In genomic region chr3:95302044-95302443, GRCh38 we compare ENCODE assay signal across 14 cellular contexts.
DNase-seq lines count a peak whose midpoint lies in the region; ATAC-seq and TF ChIP-seq lines count a peak whose summit lies in the region.
"Had no signal": no experiment of that assay in that cellular context is flagged by ENCODE, and none has a peak within 500 bp of the region (broad histone marks: within the 10 kb centered on the region; RNA-seq: fewer than 3 reads in every experiment).

No MANE protein-coding gene starts in this region.

- TF ChIP-seq POLR2A in upper lobe of left lung (IDR thresholded peaks at IDR 0.05): no peak

- no peak overlapping the region for H3K9ac ChIP-seq in adipocyte (ENCODE audit: low read length)

- ATAC-seq in upper lobe of left lung (ENCODE audit: low FRiP score in 2 of 2) (no peak), left colon (no peak)

- TF ChIP-seq CTCF in fibroblast of villous mesenchyme (IDR thresholded peaks at IDR 0.05; ENCODE audit: insufficient read depth, low read depth, low read length): no peak
- no peak for TF ChIP-seq CTCF in progenitor cell of endocrine pancreas (IDR thresholded peaks at IDR 0.05; ENCODE audit: unreplicated experiment)
- TF ChIP-seq CTCF in upper lobe of left lung (IDR thresholded peaks at IDR 0.05): no peak

- H3K4me1 Mint-ChIP-seq in progenitor cell of endocrine pancreas (ENCODE audit: low read depth): peaks cover 15% of the 10 kb centered on the region
- no peaks in the 10 kb centered on the region for H3K4me1 Mint-ChIP-seq in activated T-cell treated with anti-CD3 and anti-CD28 coated beads, Interleukin-2, amount 50 U/mL, for 24 hours (ENCODE audit: low read depth)
- H3K4me1 Mint-ChIP-seq: naive B cell had no signal

- H3K4me3 ChIP-seq in adipocyte (ENCODE audit: low read length) (no peak overlapping the region), fibroblast of villous mesenchyme (ENCODE audit: low read depth, low read length) (no peak overlapping the region), upper lobe of left lung (no peak overlapping the region)
- H3K4me3 ChIP-seq: esophagus muscularis mucosa had no signal

- no peaks in the 10 kb centered on the region for H3K27me3 Mint-ChIP-seq in progenitor cell of endocrine pancreas
- no peaks in the 10 kb centered on the region for H3K27me3 Mint-ChIP-seq in activated T-cell treated with anti-CD3 and anti-CD28 coated beads, Interleukin-2, amount 50 U/mL, for 24 hours
- H3K27me3 Mint-ChIP-seq: naive B cell had no signal

- H3K4me3 Mint-ChIP-seq in progenitor cell of endocrine pancreas (ENCODE audit: low read depth): no peak overlapping the region
- H3K4me3 Mint-ChIP-seq in activated T-cell treated with anti-CD3 and anti-CD28 coated beads, Interleukin-2, amount 50 U/mL, for 24 hours: no peak overlapping the region
- H3K4me3 Mint-ChIP-seq: activated T-helper 1 cell treated with anti-CD3 and anti-CD28 coated beads, Interleukin-12 subunit alpha, Interleukin-12 subunit beta, Interleukin-2, Interleukin-4 antibody, amounts not matched to agents 30 ng/mL and 10 ng/mL and 1 ng/mL, durations not matched to agents 14 hours and 24 hours and 36 hours; naive B cell had no signal

- 73 to 84% methylated on average over 1 of the region's 1 CpG for WGBS in upper lobe of left lung, 2 donors

- H3K36me3 Mint-ChIP-seq in progenitor cell of endocrine pancreas (ENCODE audit: insufficient read depth): peaks cover 2% of the 10 kb centered on the region
- no peaks in the 10 kb centered on the region for H3K36me3 Mint-ChIP-seq in activated T-cell treated with anti-CD3 and anti-CD28 coated beads, Interleukin-2, amount 50 U/mL, for 24 hours (ENCODE audit: low read depth)
- H3K36me3 Mint-ChIP-seq: naive B cell had no signal

- H3K9me3 Mint-ChIP-seq in progenitor cell of endocrine pancreas (ENCODE audit: low read depth): peaks cover 9% of the 10 kb centered on the region
- H3K9me3 Mint-ChIP-seq in activated T-cell treated with anti-CD3 and anti-CD28 coated beads, Interleukin-2, amount 50 U/mL, for 24 hours: no peaks in the 10 kb centered on the region

- no peak overlapping the region for H3K27ac ChIP-seq in upper lobe of left lung
- H3K27ac ChIP-seq: esophagus muscularis mucosa had no signal

- H3K27me3 ChIP-seq in adipocyte (replicated peaks; ENCODE audit: control insufficient read depth, insufficient read depth, low read length) (no peaks in the 10 kb centered on the region), upper lobe of left lung (no peaks in the 10 kb centered on the region)
- H3K27me3 ChIP-seq: esophagus muscularis mucosa had no signal

- H3K4me1 ChIP-seq in adipocyte (ENCODE audit: control insufficient read depth, insufficient read depth, low read length) (no peaks in the 10 kb centered on the region), upper lobe of left lung (no peaks in the 10 kb centered on the region)
- H3K4me1 ChIP-seq: esophagus muscularis mucosa had no signal

- TF ChIP-seq EP300 in upper lobe of left lung (IDR thresholded peaks at IDR 0.05): no peak

- intact Hi-C loops in left colon (cut with DNase I, micrococcal nuclease): no loop called here

- DNase-seq in HS-5 (ENCODE audit: low read depth) (peak; percentile 71), adipocyte (ENCODE audit: low read depth) (peak; percentile 78), fibroblast of villous mesenchyme (ENCODE audit: low read depth) (peak; percentile 43), progenitor cell of endocrine pancreas (ENCODE audit: low spot score, unreplicated experiment) (no peak), DMS153 (lab: John Stamatoyannopoulos, UW) (no peak), upper lobe of left lung (no peak), left colon (no peak)
- no peak for DNase-seq in activated T-cell treated with anti-CD3 and anti-CD28 coated beads, Interleukin-2, amount 50 U/mL, for 24 hours
- DNase-seq: activated CD4-positive, alpha-beta T cell treated with anti-CD3 and anti-CD28 coated beads, Interleukin-2, amount 50 U/mL, for 4 hours; dermis blood vessel endothelial cell; DMS79 treated with DMSO at 0.1 percent for 48 hours; naive B cell had no signal

- no peaks in the 10 kb centered on the region for H3K9me3 ChIP-seq in adipocyte (ENCODE audit: control insufficient read depth, low read length)
- no peaks in the 10 kb centered on the region for H3K9me3 ChIP-seq in upper lobe of left lung
- H3K9me3 ChIP-seq: esophagus muscularis mucosa had no signal

- no peaks in the 10 kb centered on the region for H3K36me3 ChIP-seq in adipocyte (ENCODE audit: control insufficient read depth, insufficient read depth, low read length, severe bottlenecking)
- H3K36me3 ChIP-seq in upper lobe of left lung: no peaks in the 10 kb centered on the region
- H3K36me3 ChIP-seq: esophagus muscularis mucosa had no signal

- peak overlapping the region; percentile 90 for H3K27ac Mint-ChIP-seq in progenitor cell of endocrine pancreas
- no peak overlapping the region for H3K27ac Mint-ChIP-seq in activated T-cell treated with anti-CD3 and anti-CD28 coated beads, Interleukin-2, amount 50 U/mL, for 24 hours
- H3K27ac Mint-ChIP-seq: activated T-helper 1 cell treated with anti-CD3 and anti-CD28 coated beads, Interleukin-12 subunit alpha, Interleukin-12 subunit beta, Interleukin-2, Interleukin-4 antibody, amounts not matched to agents 30 ng/mL and 10 ng/mL and 1 ng/mL, durations not matched to agents 14 hours and 24 hours and 36 hours; naive B cell had no signal

Comparison
In these comparisons a context has a peak if more than half of its experiments do, and no peak if none do; other contexts are left out.
1. DNase-seq: peak in HS-5 (single experiment), adipocyte (single experiment) and fibroblast of villous mesenchyme (single experiment); none in progenitor cell of endocrine pancreas (single experiment), DMS153 (single experiment), activated T-cell treated with anti-CD3 and anti-CD28 coated beads, Interleukin-2, amount 50 U/mL, for 24 hours (single experiment), upper lobe of left lung (0 of 2) and left colon (0 of 2).